Comparison of ENCODE assay signal across 24 cellular contexts in genomic region chr7:63087575-63088190, GRCh38.
DNase-seq lines count a peak whose midpoint lies in the region; ATAC-seq, FAIRE-seq and TF ChIP-seq lines count a peak whose summit lies in the region.
"Had no signal": no experiment of that assay in that cellular context is flagged by ENCODE, and none has a peak within 500 bp of the region (broad histone marks: within the 10 kb centered on the region; RNA-seq: fewer than 3 reads in every experiment).

No MANE protein-coding gene starts in this region.

- H3K4me1 Mint-ChIP-seq in endodermal cell, result no peaks in the 10 kb centered on the region
- no peaks in the 10 kb centered on the region for H3K4me1 Mint-ChIP-seq in activated T-cell treated with anti-CD3 and anti-CD28 coated beads, Interleukin-2, amount 50 U/mL, for 4 hours (ENCODE audit: low read depth)
- H3K4me1 Mint-ChIP-seq: CD14-positive monocyte; CD8-positive, alpha-beta memory T cell; GM23338 had no signal

- DNase-seq in HepG2 (ENCODE audit: low spot score) (no peak), right lobe of liver (no peak), adipocyte (ENCODE audit: low read depth) (no peak), endodermal cell (no peak), osteoblast (ENCODE audit: insufficient read length, low spot score, missing footprints) (no peak), germinal center (ENCODE audit: low spot score) (no peak)
- DNase-seq in activated T-cell treated with anti-CD3 and anti-CD28 coated beads, Interleukin-2, amount 50 U/mL, for 4 hours, result no peak
- DNase-seq: 8988T; ACHN; AML-193; BE2C; CD4-positive, alpha-beta T cell; CD8-positive, alpha-beta memory T cell; DMS 273 treated with DMSO at 0.1 percent for 48 hours; DND-41 had no signal

- POLR2A ChIA-PET in HepG2 (lab: Yijun Ruan, JAX), result no interaction called here

- H3K27ac ChIP-seq in HepG2 (ENCODE audit: extremely low read length, insufficient read depth, low read length) (no peak overlapping the region), right lobe of liver (no peak overlapping the region), endodermal cell (ENCODE audit: low read depth, low read length) (no peak overlapping the region), osteoblast (ENCODE audit: low read depth, low read length) (no peak overlapping the region)
- H3K27ac ChIP-seq: A549; BLaER1 treated with 17β-estradiol and CSF1 and Interleukin-3, amounts not matched to agents 10 nM and 100 nM had no signal

- ATAC-seq in HepG2, result no peak
- ATAC-seq in right lobe of liver, result no peak
- ATAC-seq in activated T-cell treated with anti-CD3 and anti-CD28 coated beads, Interleukin-2, amount 50 U/mL, for 4 hours, result no peak
- ATAC-seq: A549, GM12878, GM23338 had no signal

- TF ChIP-seq CTCF in HepG2 (CRISPR knock-in tag; IDR thresholded peaks at IDR 0.05) (no peak), right lobe of liver (IDR thresholded peaks at IDR 0.05) (no peak), endodermal cell (conservative IDR thresholded peaks at IDR 0.05) (no peak), osteoblast (IDR thresholded peaks at IDR 0.05; ENCODE audit: extremely low read depth, low read depth, low read length) (no peak)

- no peaks in the 10 kb centered on the region for H3K36me3 Mint-ChIP-seq in endodermal cell (ENCODE audit: low read depth)
- no peaks in the 10 kb centered on the region for H3K36me3 Mint-ChIP-seq in activated T-cell treated with anti-CD3 and anti-CD28 coated beads, Interleukin-2, amount 50 U/mL, for 4 hours (ENCODE audit: insufficient read depth)
- H3K36me3 Mint-ChIP-seq: CD14-positive monocyte had no signal

- H3K79me2 ChIP-seq in HepG2 (ENCODE audit: insufficient read depth, low read length) (no peaks in the 10 kb centered on the region), osteoblast (ENCODE audit: insufficient read depth, low read length) (no peaks in the 10 kb centered on the region)

- TF ChIP-seq RAD21 in HepG2 (CRISPR knock-in tag; IDR thresholded peaks at IDR 0.05), result no peak

- H4K20me1 ChIP-seq in HepG2 (ENCODE audit: insufficient read depth, low read length), result no peaks in the 10 kb centered on the region
- no peaks in the 10 kb centered on the region for H4K20me1 ChIP-seq in osteoblast (ENCODE audit: insufficient read depth, low read length)
- H4K20me1 ChIP-seq: BLaER1 treated with 17β-estradiol and CSF1 and Interleukin-3, amounts not matched to agents 10 nM and 100 nM had no signal

- whole genome bisulfite sequencing in HepG2 (ENCODE audit: low lambda C conversion rate), result 3% methylated on average over 3 of the region's 3 CpGs
- 56% methylated on average over 3 of the region's 3 CpGs for WGBS in right lobe of liver (ENCODE audit: insufficient coverage, low coverage, low lambda C conversion rate, missing lambda C conversion rate)
- 60 to 90% methylated on average over 1 to 2 of the region's 3 CpGs for WGBS in endodermal cell (ENCODE audit: insufficient coverage in 1 of 2, insufficient read length in 1 of 2), 2 experiments

- BruUV-seq in HepG2 (replicated peaks; lab: Mats Ljungman, UMichigan), result no TSS peak

- H3K4me3 Mint-ChIP-seq in endodermal cell, result no peak overlapping the region
- no peak overlapping the region for H3K4me3 Mint-ChIP-seq in activated T-cell treated with anti-CD3 and anti-CD28 coated beads, Interleukin-2, amount 50 U/mL, for 4 hours
- H3K4me3 Mint-ChIP-seq: CD14-positive monocyte; CD4-positive, alpha-beta T cell; CD8-positive, alpha-beta memory T cell; GM23338 had no signal

- no peak overlapping the region for H3K9ac ChIP-seq in HepG2 (ENCODE audit: insufficient read depth, low read depth, low read length)
- H3K9ac ChIP-seq in adipocyte (ENCODE audit: low read length), result no peak overlapping the region
- no peak overlapping the region for H3K9ac ChIP-seq in endodermal cell (ENCODE audit: extremely low read depth, low read length, poor library complexity, severe bottlenecking)
- H3K9ac ChIP-seq: BLaER1 treated with 17β-estradiol and CSF1 and Interleukin-3, amounts not matched to agents 10 nM and 100 nM had no signal

- no peak overlapping the region for H3K4me2 ChIP-seq in HepG2 (ENCODE audit: low read depth, low read length)
- no peak overlapping the region for H3K4me2 ChIP-seq in osteoblast (ENCODE audit: insufficient read depth, low read length)
- H3K4me2 ChIP-seq: A549; BLaER1 treated with 17β-estradiol and CSF1 and Interleukin-3, amounts not matched to agents 10 nM and 100 nM; GM23338 had no signal

- no peak for TF ChIP-seq POLR2A in HepG2 (IDR thresholded peaks at IDR 0.05; ENCODE audit: insufficient read depth in 1 of 2, low read depth in 2 of 2, low read length in 2 of 2)
- TF ChIP-seq POLR2A in right lobe of liver (IDR thresholded peaks at IDR 0.05), result no peak

- H3K9me3 ChIP-seq in HepG2 (ENCODE audit: low read length), result peaks cover 75% of the 10 kb centered on the region
- H3K9me3 ChIP-seq in right lobe of liver, result peaks cover 0 to 39% (median 0%) of the 10 kb centered on the region in 4 donors
- H3K9me3 ChIP-seq in adipocyte (ENCODE audit: control insufficient read depth, low read length), result peaks cover 95% of the 10 kb centered on the region
- H3K9me3 ChIP-seq in endodermal cell (ENCODE audit: control insufficient read depth, low read length), result peaks cover 85% of the 10 kb centered on the region
- H3K9me3 ChIP-seq in osteoblast (ENCODE audit: low read depth, low read length), result peaks cover 10% of the 10 kb centered on the region

- no peaks in the 10 kb centered on the region for H3K4me1 ChIP-seq in HepG2 (ENCODE audit: insufficient read depth, low read length)
- no peaks in the 10 kb centered on the region for H3K4me1 ChIP-seq in right lobe of liver
- no peaks in the 10 kb centered on the region for H3K4me1 ChIP-seq in adipocyte (ENCODE audit: control insufficient read depth, insufficient read depth, low read length)
- no peaks in the 10 kb centered on the region for H3K4me1 ChIP-seq in endodermal cell (ENCODE audit: control insufficient read depth, insufficient read depth, low read length)
- no peaks in the 10 kb centered on the region for H3K4me1 ChIP-seq in osteoblast (ENCODE audit: insufficient read depth, low read length)
- H3K4me1 ChIP-seq: A549; BE2C; BLaER1 treated with 17β-estradiol and CSF1 and Interleukin-3, amounts not matched to agents 10 nM and 100 nM; HAP-1 had no signal

- no peaks in the 10 kb centered on the region for H3K27me3 Mint-ChIP-seq in endodermal cell (ENCODE audit: insufficient read depth)
- no peaks in the 10 kb centered on the region for H3K27me3 Mint-ChIP-seq in activated T-cell treated with anti-CD3 and anti-CD28 coated beads, Interleukin-2, amount 50 U/mL, for 4 hours (ENCODE audit: low read depth)
- H3K27me3 Mint-ChIP-seq: CD4-positive, alpha-beta T cell; CD8-positive, alpha-beta memory T cell had no signal

- intact Hi-C loops in HepG2 (cut with micrococcal nuclease; ENCODE audit: unreplicated experiment), result no loop called here
- intact Hi-C loops in right lobe of liver (cut with DNase I), result no loop called here

- TF ChIP-seq EP300 in HepG2 (IDR thresholded peaks at IDR 0.05; ENCODE audit: low read depth in 2 of 2, low read length in 2 of 2) (no peak), HepG2 (CRISPR knock-in tag; IDR thresholded peaks at IDR 0.05; ENCODE audit: borderline replicate concordance) (no peak)

- FAIRE-seq in HepG2 (lab: Jason Lieb, UNC), result no peak
- FAIRE-seq: A549, D721Med, G401.6, GM12878, H54 had no signal

- peaks cover 77% of the 10 kb centered on the region for H3K9me3 Mint-ChIP-seq in endodermal cell
- peaks cover 71% of the 10 kb centered on the region for H3K9me3 Mint-ChIP-seq in activated T-cell treated with anti-CD3 and anti-CD28 coated beads, Interleukin-2, amount 50 U/mL, for 4 hours

- no peak overlapping the region for H2AFZ ChIP-seq in HepG2 (ENCODE audit: low read length)
- no peak overlapping the region for H2AFZ ChIP-seq in osteoblast (ENCODE audit: low read length)
- H2AFZ ChIP-seq: GM23338 had no signal

- H3K4me3 ChIP-seq in HepG2 (replicated peaks in 1 of 3; ENCODE audit: insufficient read depth in 1 of 3, low read depth in 2 of 3, low read length in 3 of 3) (no peak overlapping the region), right lobe of liver (no peak overlapping the region), adipocyte (ENCODE audit: low read length) (peak overlapping the region; percentile 21), endodermal cell (ENCODE audit: low read length) (peak overlapping the region; percentile 4), osteoblast (ENCODE audit: insufficient read depth, low read length) (no peak overlapping the region)
- H3K4me3 ChIP-seq: A549, GM12878, GM23338, HAP-1 had no signal

- CTCF ChIA-PET in HepG2 (lab: Yijun Ruan, JAX; ENCODE audit: low intra/inter-chr PET ratio, low total read pairs), result no interaction called here

- no peak overlapping the region for H3K27ac Mint-ChIP-seq in endodermal cell
- H3K27ac Mint-ChIP-seq: CD14-positive monocyte; CD4-positive, alpha-beta T cell; CD8-positive, alpha-beta memory T cell; GM23338 had no signal

- H3K36me3 ChIP-seq in HepG2 (replicated peaks in 1 of 2; ENCODE audit: control insufficient read depth in 1 of 2, insufficient read depth in 2 of 2, low read length in 2 of 2) (no peaks in the 10 kb centered on the region), right lobe of liver (no peaks in the 10 kb centered on the region), adipocyte (ENCODE audit: control insufficient read depth, insufficient read depth, low read length, severe bottlenecking) (no peaks in the 10 kb centered on the region), endodermal cell (ENCODE audit: control insufficient read depth, insufficient read depth, low read length) (no peaks in the 10 kb centered on the region), osteoblast (ENCODE audit: insufficient read depth, low read length) (no peaks in the 10 kb centered on the region)
- H3K36me3 ChIP-seq: BE2C; BLaER1 treated with 17β-estradiol and CSF1 and Interleukin-3, amounts not matched to agents 10 nM and 100 nM; HAP-1 had no signal

- in situ Hi-C loops in HepG2 (cut with HindIII; ENCODE audit: extremely low pct_ligation_motif_present, low pct_unique_long_range_greater_than_20kb), result no loop called here

- H3K27me3 ChIP-seq in HepG2 (ENCODE audit: control insufficient read depth in 1 of 2, insufficient read depth in 2 of 2, low read length in 2 of 2) (no peaks in the 10 kb centered on the region), right lobe of liver (no peaks in the 10 kb centered on the region), adipocyte (replicated peaks; ENCODE audit: control insufficient read depth, insufficient read depth, low read length) (no peaks in the 10 kb centered on the region), endodermal cell (ENCODE audit: control insufficient read depth, insufficient read depth, low read length, poor library complexity, severe bottlenecking) (no peaks in the 10 kb centered on the region), osteoblast (ENCODE audit: insufficient read depth, low read length) (no peaks in the 10 kb centered on the region)
- H3K27me3 ChIP-seq: BE2C; BLaER1 treated with 17β-estradiol and CSF1 and Interleukin-3, amounts not matched to agents 10 nM and 100 nM had no signal

TF ChIP-seq in HepG2, 621 proteins besides CTCF, POLR2A, EP300 and RAD21:
- TF ChIP-seq ZNF274 (CRISPR knock-in tag; IDR thresholded peaks at IDR 0.05) (peak; percentile 49; the same call in 1 of the 2 replicates), ISX (CRISPR knock-in tag; conservative IDR thresholded peaks at IDR 0.05) (no peak)
TF ChIP-seq in HepG2: peak in this region for 1.

Comparison
In these comparisons a context has a peak if more than half of its experiments do, and no peak if none do; other contexts are left out.
1. H3K4me3 ChIP-seq: peak in adipocyte (single experiment) and endodermal cell (single experiment); none in HepG2 (0 of 3), right lobe of liver (0 of 3) and osteoblast (single experiment).